22 cellular contexts compared by ENCODE assay signal in the genomic region with DNA sequence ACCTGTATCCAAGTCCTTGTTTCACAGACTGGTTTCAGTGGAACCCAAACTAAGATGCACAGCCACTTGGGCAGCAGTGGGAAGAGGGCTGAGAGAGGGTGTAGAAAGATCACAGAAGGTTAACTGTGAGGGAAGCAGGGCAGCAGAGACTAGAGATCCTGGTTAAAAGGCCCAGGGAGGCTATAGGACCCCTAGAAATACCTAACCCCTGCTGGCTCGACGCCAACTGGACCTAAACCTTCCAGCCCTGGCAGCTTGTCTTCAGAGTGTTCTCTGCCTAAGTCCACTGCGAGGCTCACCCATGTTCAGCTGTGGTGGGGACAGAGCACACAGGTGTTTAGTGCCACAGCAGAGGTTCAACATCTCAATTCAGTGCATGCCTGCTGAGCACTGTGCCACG.
DNase-seq lines count a peak whose midpoint lies in the region; ATAC-seq, FAIRE-seq and TF ChIP-seq lines count a peak whose summit lies in the region.
"Had no signal": no experiment of that assay in that cellular context is flagged by ENCODE, and none has a peak within 500 bp of the region (broad histone marks: within the 10 kb centered on the region; RNA-seq: fewer than 3 reads in every experiment).

No MANE protein-coding gene starts in this region.

- FAIRE-seq in bronchial epithelial cell (lab: Jason Lieb, UNC) = peak; percentile 32
- FAIRE-seq: D721Med, GM12891, GM18507, H54 had no signal

- H3K36me3 Mint-ChIP-seq in IgD-negative memory B cell = peaks cover 5% of the 10 kb centered on the region
- H3K36me3 Mint-ChIP-seq in osteocyte (ENCODE audit: unreplicated experiment) = no peaks in the 10 kb centered on the region
- H3K36me3 Mint-ChIP-seq: CD14-positive monocyte; CD8-positive, alpha-beta memory T cell had no signal

- no peaks in the 10 kb centered on the region for H3K36me3 ChIP-seq in bronchial epithelial cell (ENCODE audit: control insufficient read depth, insufficient read depth, low read length)
- H3K36me3 ChIP-seq: BE2C; BLaER1 treated with 17β-estradiol and CSF1 and Interleukin-3, amounts not matched to agents 10 nM and 100 nM; HAP-1 had no signal

- H3K4me1 Mint-ChIP-seq in IgD-negative memory B cell (peaks cover 9 to 17% (median 10%) of the 10 kb centered on the region in 3 donors), osteocyte (ENCODE audit: unreplicated experiment) (no peaks in the 10 kb centered on the region)

- H3K27me3 ChIP-seq in bronchial epithelial cell (ENCODE audit: control insufficient read depth, insufficient read depth, low read length) = no peaks in the 10 kb centered on the region
- H3K27me3 ChIP-seq: BE2C; BLaER1 treated with 17β-estradiol and CSF1 and Interleukin-3, amounts not matched to agents 10 nM and 100 nM had no signal

- no peak for TF ChIP-seq CTCF in bronchial epithelial cell (IDR thresholded peaks at IDR 0.05; ENCODE audit: insufficient read depth, low read length, severe bottlenecking)
- TF ChIP-seq CTCF in osteocyte (IDR thresholded peaks at IDR 0.05) = no peak

- DNase-seq in bronchial epithelial cell (ENCODE audit: low read depth) (no peak), osteocyte (ENCODE audit: extremely low spot score, unreplicated experiment) (peak; percentile 76), amniotic stem cell (lab: John Stamatoyannopoulos, UW) (no peak), GDM1 (lab: John Stamatoyannopoulos, UW) (no peak)
- DNase-seq: BE2C; CD4-positive, alpha-beta T cell; CD8-positive, alpha-beta memory T cell; DMS 273 treated with DMSO at 0.1 percent for 48 hours; DMS79; EL; GF-D8; HFFc6 had no signal

- H3K4me3 ChIP-seq in bronchial epithelial cell (ENCODE audit: low read depth, low read length) = no peak overlapping the region
- H3K4me3 ChIP-seq: BLaER1 treated with 17β-estradiol and CSF1 and Interleukin-3, amounts not matched to agents 10 nM and 100 nM; GM23338; HAP-1 had no signal

- H3K9me3 Mint-ChIP-seq in IgD-negative memory B cell = peaks cover 0 to 3% (median 0%) of the 10 kb centered on the region in 3 donors
- H3K9me3 Mint-ChIP-seq in osteocyte (ENCODE audit: unreplicated experiment) = no peaks in the 10 kb centered on the region
- H3K9me3 Mint-ChIP-seq: CD4-positive, alpha-beta T cell had no signal

- no peak for ATAC-seq in HG02870 (IDR thresholded peaks at IDR 0.05; ENCODE audit: unreplicated experiment)
- ATAC-seq: GM23338 had no signal

- peak overlapping the region in 1 of 4 donors; percentile 9 for H3K4me3 Mint-ChIP-seq in IgD-negative memory B cell
- H3K4me3 Mint-ChIP-seq in osteocyte (ENCODE audit: unreplicated experiment) = no peak overlapping the region
- H3K4me3 Mint-ChIP-seq: CD14-positive monocyte; CD4-positive, alpha-beta T cell; CD8-positive, alpha-beta memory T cell; GM23338; HFFc6 had no signal

- H3K27me3 Mint-ChIP-seq in IgD-negative memory B cell (peaks cover 14% of the 10 kb centered on the region), osteocyte (ENCODE audit: unreplicated experiment) (peaks cover 14% of the 10 kb centered on the region)

- H3K27ac Mint-ChIP-seq in IgD-negative memory B cell (peak overlapping the region in 2 of 3 donors; percentile 21 to 54), osteocyte (ENCODE audit: unreplicated experiment) (no peak overlapping the region)
- H3K27ac Mint-ChIP-seq: CD4-positive, alpha-beta T cell; CD8-positive, alpha-beta memory T cell; GM23338; HFFc6 had no signal
